In genomic region chr7:47525066-47525623, GRCh38 we compare ENCODE assay signal across 24 cellular contexts.
"Had no signal": no experiment of that assay in that cellular context is flagged by ENCODE, and none has a peak within 500 bp of the region (broad histone marks: within the 10 kb centered on the region; RNA-seq: fewer than 3 reads in every experiment).

No MANE protein-coding gene starts in this region.

- DNase-seq: activated CD4-positive, alpha-beta T cell treated with anti-CD3 and anti-CD28 coated beads for 36 hours; activated CD8-positive, alpha-beta memory T cell treated with anti-CD3 and anti-CD28 coated beads, Interleukin-2, amount 50 U/mL, for 4 hours; activated CD8-positive, alpha-beta T cell treated with anti-CD3 and anti-CD28 coated beads for 36 hours; activated naive CD4-positive, alpha-beta T cell; activated T-cell treated with anti-CD3 and anti-CD28 coated beads, Interleukin-2, amount 50 U/mL, for 1 hour; amniotic stem cell; body of pancreas; NCI-H1092; NCI-H1417; NCI-H2029; NCI-H345; NCI-H510A; NCI-H526 treated with DMSO at 0.1 percent for 48 hours; NCI-H82; Right ventricle myocardium superior; RPMI8226; SJCRH30; SK-N-SH; T-helper 1 cell had no signal

- H3K27me3 ChIP-seq: ascending aorta, body of pancreas, SJCRH30 had no signal

- H3K4me1 ChIP-seq: SJCRH30 had no signal

- H3K4me2 ChIP-seq: KMS-11, SK-N-SH had no signal

- H3K4me1 Mint-ChIP-seq: activated CD4-positive, alpha-beta T cell treated with anti-CD3 and anti-CD28 coated beads for 36 hours; activated naive CD4-positive, alpha-beta T cell treated with anti-CD3 and anti-CD28 coated beads, Interleukin-2, amount 50 U/mL, for 24 hours had no signal

- H3K27ac ChIP-seq: ascending aorta, body of pancreas, KMS-11, SJCRH30, VCaP had no signal

- H3K4me3 Mint-ChIP-seq: activated CD4-positive, alpha-beta T cell treated with anti-CD3 and anti-CD28 coated beads for 36 hours; activated CD8-positive, alpha-beta T cell treated with anti-CD3 and anti-CD28 coated beads for 36 hours; activated naive CD4-positive, alpha-beta T cell treated with anti-CD3 and anti-CD28 coated beads, Interleukin-2, amount 50 U/mL, for 24 hours; IgD-negative memory B cell had no signal

- H3K27ac Mint-ChIP-seq: activated CD4-positive, alpha-beta T cell treated with anti-CD3 and anti-CD28 coated beads for 36 hours; activated CD8-positive, alpha-beta T cell treated with anti-CD3 and anti-CD28 coated beads for 36 hours; activated naive CD4-positive, alpha-beta T cell treated with anti-CD3 and anti-CD28 coated beads, Interleukin-2, amount 50 U/mL, for 24 hours; IgD-negative memory B cell had no signal

- H3K4me3 ChIP-seq: ascending aorta, body of pancreas, SJCRH30 had no signal

- H3K9me3 ChIP-seq: ascending aorta, body of pancreas had no signal

- H3K36me3 Mint-ChIP-seq: activated naive CD4-positive, alpha-beta T cell treated with anti-CD3 and anti-CD28 coated beads, Interleukin-2, amount 50 U/mL, for 24 hours had no signal

- H3K9me3 Mint-ChIP-seq: activated CD8-positive, alpha-beta T cell treated with anti-CD3 and anti-CD28 coated beads for 36 hours; activated naive CD4-positive, alpha-beta T cell treated with anti-CD3 and anti-CD28 coated beads, Interleukin-2, amount 50 U/mL, for 24 hours had no signal

- ATAC-seq: activated CD4-positive, alpha-beta T cell treated with anti-CD3 and anti-CD28 coated beads for 36 hours; activated CD8-positive, alpha-beta T cell treated with anti-CD3 and anti-CD28 coated beads for 36 hours; body of pancreas had no signal

- H3K27me3 Mint-ChIP-seq: activated CD4-positive, alpha-beta T cell treated with anti-CD3 and anti-CD28 coated beads for 36 hours; activated CD8-positive, alpha-beta T cell treated with anti-CD3 and anti-CD28 coated beads for 36 hours; activated naive CD4-positive, alpha-beta T cell treated with anti-CD3 and anti-CD28 coated beads, Interleukin-2, amount 50 U/mL, for 24 hours; IgD-negative memory B cell had no signal

- H3K9ac ChIP-seq: KMS-11, SK-N-SH had no signal
